Comparison of ENCODE assay signal across 32 cellular contexts in the genomic region with DNA sequence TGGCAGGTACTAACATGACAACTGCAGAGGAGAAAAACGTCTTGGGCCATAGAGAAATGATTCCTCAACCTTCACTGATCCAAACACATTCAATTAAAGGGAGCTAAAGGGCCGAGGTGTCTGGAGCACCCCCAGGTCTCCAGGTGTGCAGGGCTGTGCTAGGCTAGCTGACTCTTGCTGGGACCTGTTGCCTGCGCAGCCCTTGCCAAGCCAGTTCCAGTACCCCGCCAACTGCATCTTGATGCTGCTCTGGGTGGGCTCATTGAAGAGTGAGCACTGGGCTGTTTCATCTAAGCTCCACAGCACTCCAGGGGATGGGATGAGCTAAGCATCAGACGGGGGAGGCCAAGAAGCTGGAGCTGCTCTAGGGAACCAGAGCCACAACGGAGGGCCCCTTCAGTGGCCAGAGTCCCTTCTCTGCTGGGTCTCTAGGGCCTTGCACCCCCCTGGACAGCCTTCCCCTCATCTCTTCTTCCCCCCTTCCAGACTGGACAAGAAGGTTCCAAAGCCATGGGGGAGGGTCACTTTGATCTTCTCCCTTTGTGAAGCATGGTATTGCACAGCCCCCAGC. TPM values are rescaled to one million over a fixed set of nuclear protein-coding genes. Genes with fewer than 3 reads are reported as not detected.
DNase-seq lines count a peak whose midpoint lies in the region; ATAC-seq, FAIRE-seq and TF ChIP-seq lines count a peak whose summit lies in the region.
"Had no signal": no experiment of that assay in that cellular context is flagged by ENCODE, and none has a peak within 500 bp of the region (broad histone marks: within the 10 kb centered on the region; RNA-seq: fewer than 3 reads in every experiment).

No MANE protein-coding gene starts in this region.

- H4K20me1 ChIP-seq in endothelial cell of umbilical vein (replicated peaks; ENCODE audit: control insufficient read depth, extremely low read depth, insufficient read depth, low read length), result no peaks in the 10 kb centered on the region

- no peaks in the 10 kb centered on the region for H3K79me2 ChIP-seq in endothelial cell of umbilical vein (ENCODE audit: control insufficient read depth, insufficient read depth, low read length)

- no peak overlapping the region for H2AFZ ChIP-seq in endothelial cell of umbilical vein (ENCODE audit: low read depth, low read length)

- FAIRE-seq in endothelial cell of umbilical vein (lab: Jason Lieb, UNC), result no peak
- FAIRE-seq: frontal cortex, G401.6 had no signal

- dilution Hi-C loops in endothelial cell of umbilical vein (cut with MboI; ENCODE audit: extremely low pct_ligation_motif_present, low sequenced_read_pairs), result no loop called here

- H3K9ac ChIP-seq in endothelial cell of umbilical vein (replicated peaks; ENCODE audit: extremely low read depth, insufficient read depth, low read length), result no peak overlapping the region

- no peaks in the 10 kb centered on the region for H3K9me1 ChIP-seq in endothelial cell of umbilical vein (replicated peaks; ENCODE audit: control insufficient read depth, extremely low read depth, insufficient read depth, low read length)

- CTCF ChIA-PET in HEK293 (lab: Yijun Ruan, JAX) (interaction anchor here (0.7 to 8.8 kb wide), 10 partner anchors 13 to 381 kb away, joined by 4 to 149 read pairs (median 22); a partner anchor contains a TSS), RWPE1 (lab: Yijun Ruan, JAX) (interaction anchor here (0.6 to 5.4 kb wide), 5 partner anchors 11 to 383 kb away, joined by 3 to 41 read pairs (median 18); no protein-coding TSS in a partner anchor), endothelial cell of umbilical vein (lab: Charles Lee) (interaction anchor here (1.0 to 9.0 kb wide), 7 partner anchors 12 to 282 kb away, joined by 3 to 286 read pairs (median 23); a partner anchor contains a TSS)
- CTCF ChIA-PET in activated CD8-positive, alpha-beta T cell treated with anti-CD3 and anti-CD28 coated beads, Interleukin-2, amount 10 ng/mL, durations not matched to agents 7 days and 5 days (lab: Charles Lee), result interaction anchor here (0.9 to 10.3 kb wide), 7 partner anchors 9 to 382 kb away, joined by 3 to 158 read pairs (median 15); no protein-coding TSS in a partner anchor

- H3K9me3 Mint-ChIP-seq in neural crest cell, result no peaks in the 10 kb centered on the region
- H3K9me3 Mint-ChIP-seq in activated CD8-positive, alpha-beta T cell treated with anti-CD3 and anti-CD28 coated beads, Interleukin-2, amount 10 ng/mL, durations not matched to agents 7 days and 5 days (ENCODE audit: insufficient read depth), result no peaks in the 10 kb centered on the region
- H3K9me3 Mint-ChIP-seq: activated naive CD8-positive, alpha-beta T cell treated with anti-CD3 and anti-CD28 coated beads, Interleukin-2, amount 10 ng/mL, durations not matched to agents 7 days and 5 days; CD4-positive, CD25-positive, alpha-beta regulatory T cell; immature natural killer cell; natural killer cell treated with Interleukin-12 subunit alpha and Interleukin-12 subunit beta and Interleukin-15 and Interleukin-18, amount 100 ng/mL, for 72 hours had no signal

- DNase-seq in RWPE1 (ENCODE audit: low spot score) (no peak), endothelial cell of umbilical vein (ENCODE audit: low read depth, low spot score) (no peak), neural crest cell (ENCODE audit: low read depth, low spot score) (no peak)
- DNase-seq in activated CD8-positive, alpha-beta T cell treated with anti-CD3 and anti-CD28 coated beads, Interleukin-2, amount 10 ng/mL, durations not matched to agents 7 days and 5 days, result no peak
- DNase-seq in activated CD8-positive, alpha-beta memory T cell treated with anti-CD3 and anti-CD28 coated beads, Interleukin-2, amount 50 U/mL, for 48 hours, result no peak
- DNase-seq: activated naive CD8-positive, alpha-beta T cell treated with anti-CD3 and anti-CD28 coated beads, Interleukin-2, amount 10 ng/mL, durations not matched to agents 7 days and 5 days; CD4-positive, CD25-positive, alpha-beta regulatory T cell; DMS153; hippocampal formation; immature natural killer cell; Karpas-422; MV-4-11; NCI-H1694; NCI-H526 treated with DMSO at 0.1 percent for 48 hours; sigmoid colon; stimulated activated CD4-positive, alpha-beta T cell treated with anti-CD3 and anti-CD28 coated beads, Interleukin-15, amount 100 ng/mL, for 24 hours; stomach; transverse colon had no signal

- POLR2A ChIA-PET in HEK293 (lab: Yijun Ruan, JAX) (interaction anchor here (0.6 to 4.3 kb wide), 4 partner anchors 15 to 204 kb away, joined by 4 to 17 read pairs (median 6); a partner anchor contains a TSS), RWPE1 (lab: Yijun Ruan, JAX; ENCODE audit: low non-redundant PET) (no interaction called here), endothelial cell of umbilical vein (lab: Charles Lee) (interaction anchor here (2.4 to 4.7 kb wide), 2 partner anchors 8 to 13 kb away, joined by 22 to 25 read pairs; a partner anchor contains a TSS)
- POLR2A ChIA-PET in activated CD8-positive, alpha-beta T cell treated with anti-CD3 and anti-CD28 coated beads, Interleukin-2, amount 10 ng/mL, durations not matched to agents 7 days and 5 days (lab: Charles Lee), result no interaction called here

- TF ChIP-seq CTCF in HEK293 (tag by site-specific recombination; IDR thresholded peaks at IDR 0.05) (no peak), RWPE1 (conservative IDR thresholded peaks at IDR 0.05; ENCODE audit: low read depth) (no peak), endothelial cell of umbilical vein (IDR thresholded peaks at IDR 0.05; ENCODE audit: extremely low read depth in 1 of 2, insufficient read depth in 1 of 2, low read depth in 1 of 2, low read length in 2 of 2) (no peak), neural crest cell (conservative IDR thresholded peaks at IDR 0.05) (no peak)

- H3K36me3 ChIP-seq in HEK293 (ENCODE audit: control insufficient read depth in 2 of 2, insufficient read depth in 1 of 2, low read length in 2 of 2) (peaks cover 8 to 57% of the 10 kb centered on the region in 2 experiments), endothelial cell of umbilical vein (ENCODE audit: control insufficient read depth in 2 of 2, extremely low read depth in 1 of 2, insufficient read depth in 2 of 2, low read length in 2 of 2) (peaks cover 19 to 36% of the 10 kb centered on the region in 2 experiments)

- no peak overlapping the region for H3K4me3 ChIP-seq in HEK293 (ENCODE audit: low read depth, low read length)
- H3K4me3 ChIP-seq in endothelial cell of umbilical vein (replicated peaks in 1 of 3; ENCODE audit: insufficient read depth in 1 of 3, low read depth in 1 of 3, low read length in 3 of 3), result no peak overlapping the region
- H3K4me3 ChIP-seq: left lung, sigmoid colon, SK-N-MC, stomach, transverse colon had no signal

- H3K4me1 ChIP-seq in HEK293 (ENCODE audit: control insufficient read depth, insufficient read depth, low read length), result peaks cover 5% of the 10 kb centered on the region
- H3K4me1 ChIP-seq in endothelial cell of umbilical vein (ENCODE audit: control insufficient read depth, extremely low read depth, insufficient read depth, low read length), result peaks cover 45% of the 10 kb centered on the region

- H3K27ac ChIP-seq in HEK293 (ENCODE audit: extremely low read depth, low read depth, low read length), result no peak overlapping the region
- peak overlapping the region; percentile 94 for H3K27ac ChIP-seq in RWPE1
- H3K27ac ChIP-seq in endothelial cell of umbilical vein (ENCODE audit: insufficient read depth, low read depth, low read length), result peak overlapping the region; percentile 6
- H3K27ac ChIP-seq: VCaP had no signal

- peaks cover 24% of the 10 kb centered on the region for H3K4me1 Mint-ChIP-seq in neural crest cell
- H3K4me1 Mint-ChIP-seq in activated CD8-positive, alpha-beta T cell treated with anti-CD3 and anti-CD28 coated beads, Interleukin-2, amount 10 ng/mL, durations not matched to agents 7 days and 5 days (ENCODE audit: low read depth), result peaks cover 3% of the 10 kb centered on the region

- H3K4me3 Mint-ChIP-seq in neural crest cell, result no peak overlapping the region
- no peak overlapping the region for H3K4me3 Mint-ChIP-seq in activated CD8-positive, alpha-beta T cell treated with anti-CD3 and anti-CD28 coated beads, Interleukin-2, amount 10 ng/mL, durations not matched to agents 7 days and 5 days
- H3K4me3 Mint-ChIP-seq: activated naive CD8-positive, alpha-beta T cell treated with anti-CD3 and anti-CD28 coated beads, Interleukin-2, amount 10 ng/mL, durations not matched to agents 7 days and 5 days; CD4-positive, CD25-positive, alpha-beta regulatory T cell; immature natural killer cell; natural killer cell treated with Interleukin-12 subunit alpha and Interleukin-12 subunit beta and Interleukin-15 and Interleukin-18, amount 100 ng/mL, for 72 hours had no signal

- peak overlapping the region; percentile 67 for H3K27ac Mint-ChIP-seq in neural crest cell (ENCODE audit: unreplicated experiment)
- no peak overlapping the region for H3K27ac Mint-ChIP-seq in activated CD8-positive, alpha-beta T cell treated with anti-CD3 and anti-CD28 coated beads, Interleukin-2, amount 10 ng/mL, durations not matched to agents 7 days and 5 days
- H3K27ac Mint-ChIP-seq: activated naive CD8-positive, alpha-beta T cell treated with anti-CD3 and anti-CD28 coated beads, Interleukin-2, amount 10 ng/mL, durations not matched to agents 7 days and 5 days; natural killer cell treated with Interleukin-12 subunit alpha and Interleukin-12 subunit beta and Interleukin-15 and Interleukin-18, amount 100 ng/mL, for 72 hours; progenitor cell of endocrine pancreas had no signal

- peaks cover 14% of the 10 kb centered on the region for H3K36me3 Mint-ChIP-seq in neural crest cell (ENCODE audit: low read depth)
- H3K36me3 Mint-ChIP-seq in activated CD8-positive, alpha-beta T cell treated with anti-CD3 and anti-CD28 coated beads, Interleukin-2, amount 10 ng/mL, durations not matched to agents 7 days and 5 days (ENCODE audit: low read depth), result peaks cover 44% of the 10 kb centered on the region

- intact Hi-C loops in endothelial cell of umbilical vein (cut with micrococcal nuclease), result no loop called here

- H3K27me3 Mint-ChIP-seq in neural crest cell (ENCODE audit: low read depth), result peaks cover 5% of the 10 kb centered on the region
- H3K27me3 Mint-ChIP-seq in activated CD8-positive, alpha-beta T cell treated with anti-CD3 and anti-CD28 coated beads, Interleukin-2, amount 10 ng/mL, durations not matched to agents 7 days and 5 days (ENCODE audit: low read depth), result peaks cover 3% of the 10 kb centered on the region
- H3K27me3 Mint-ChIP-seq: activated naive CD8-positive, alpha-beta T cell treated with anti-CD3 and anti-CD28 coated beads, Interleukin-2, amount 10 ng/mL, durations not matched to agents 7 days and 5 days; CD4-positive, CD25-positive, alpha-beta regulatory T cell had no signal

- no peaks in the 10 kb centered on the region for H3K27me3 ChIP-seq in endothelial cell of umbilical vein (ENCODE audit: control insufficient read depth in 2 of 2, insufficient read depth in 2 of 2, low read length in 2 of 2)
- H3K27me3 ChIP-seq: stomach, transverse colon had no signal

- no peak overlapping the region for H3K4me2 ChIP-seq in endothelial cell of umbilical vein (ENCODE audit: insufficient read depth, low read length)

- no peak for ATAC-seq in activated CD8-positive, alpha-beta T cell treated with anti-CD3 and anti-CD28 coated beads, Interleukin-2, amount 10 ng/mL, durations not matched to agents 7 days and 5 days
- ATAC-seq in activated CD4-positive, CD25-positive, alpha-beta regulatory T cell treated with anti-CD3 and anti-CD28 coated beads, Interleukin-2, amount 50 U/mL, for 24 hours, result no peak
- ATAC-seq: left lung; natural killer cell treated with Interleukin-12 subunit alpha and Interleukin-12 subunit beta and Interleukin-15 and Interleukin-18, amount 100 ng/mL, for 72 hours had no signal

- BruUV-seq in endothelial cell of umbilical vein (replicated peaks; lab: Mats Ljungman, UMichigan), result no TSS peak

- TF ChIP-seq POLR2A in endothelial cell of umbilical vein (IDR thresholded peaks at IDR 0.05; ENCODE audit: low read depth, low read length), result no peak

- H3K9me3 ChIP-seq in HEK293 (ENCODE audit: control insufficient read depth, insufficient read depth, low read depth, low read length), result no peaks in the 10 kb centered on the region
- no peaks in the 10 kb centered on the region for H3K9me3 ChIP-seq in endothelial cell of umbilical vein (replicated peaks; ENCODE audit: control insufficient read depth, insufficient read depth, low read length)
- H3K9me3 ChIP-seq: left lung, sigmoid colon, stomach, transverse colon had no signal

RNA-seq across cellular contexts. Expression of a gene that starts 15.9 kb away (rescaled TPM):
- 81.8 and 84.3 TPM in 2 replicates for total RNA-seq in endothelial cell of umbilical vein
- 54.9 and 61.1 TPM in 2 replicates for polyA plus RNA-seq in endothelial cell of umbilical vein
- 51.9 and 65.9 TPM in 2 replicates for polyA plus RNA-seq in endothelial cell of umbilical vein (2011; cell fraction: cytosol; rRNA removed)
- polyA plus RNA-seq in endothelial cell of umbilical vein (2011; cell fraction: nucleus; rRNA removed), result 178 and 190 TPM in 2 replicates
- 38.6 and 40.5 TPM in 2 replicates for polyA plus RNA-seq in endothelial cell of umbilical vein (2012)
- polyA minus RNA-seq in endothelial cell of umbilical vein, result 75.4 and 78.6 TPM in 2 replicates
- 18.9 TPM for polyA minus RNA-seq in endothelial cell of umbilical vein (2011; cell fraction: cytosol; rRNA and poly(A)+ RNA removed)
- polyA minus RNA-seq in endothelial cell of umbilical vein (2011; cell fraction: nucleus; rRNA and poly(A)+ RNA removed), result 88.2 and 102 TPM in 2 replicates
- 63.6 and 71.1 TPM in 2 replicates for total RNA-seq in neural crest cell
- 10 to 100 TPM; 49.9 to 59.8 TPM for total RNA-seq in activated CD8-positive, alpha-beta T cell treated with anti-CD3 and anti-CD28 coated beads, Interleukin-2, amount 10 ng/mL, durations not matched to agents 7 days and 5 days

RNA-seq across cellular contexts. Expression of a gene that starts 26.3 kb away (rescaled TPM):
- not detected in 2 replicates for total RNA-seq in endothelial cell of umbilical vein
- not detected in 2 replicates for polyA plus RNA-seq in endothelial cell of umbilical vein
- not detected in 2 replicates for polyA plus RNA-seq in endothelial cell of umbilical vein (2011; cell fraction: cytosol; rRNA removed)
- not detected in 2 replicates for polyA plus RNA-seq in endothelial cell of umbilical vein (2011; cell fraction: nucleus; rRNA removed)
- not detected in 2 replicates for polyA plus RNA-seq in endothelial cell of umbilical vein (2012)
- not detected in 2 replicates for polyA minus RNA-seq in endothelial cell of umbilical vein
- not detected for polyA minus RNA-seq in endothelial cell of umbilical vein (2011; cell fraction: cytosol; rRNA and poly(A)+ RNA removed)
- polyA minus RNA-seq in endothelial cell of umbilical vein (2011; cell fraction: nucleus; rRNA and poly(A)+ RNA removed), result not detected in 2 replicates
- total RNA-seq in neural crest cell, result 0.72 and 0.89 TPM in 2 replicates
- not detected for total RNA-seq in activated CD8-positive, alpha-beta T cell treated with anti-CD3 and anti-CD28 coated beads, Interleukin-2, amount 10 ng/mL, durations not matched to agents 7 days and 5 days
- total RNA-seq: activated naive CD8-positive, alpha-beta T cell treated with anti-CD3 and anti-CD28 coated beads, Interleukin-2, amount 10 ng/mL, durations not matched to agents 7 days and 5 days; CD4-positive, CD25-positive, alpha-beta regulatory T cell; frontal cortex; natural killer cell treated with Interleukin-12 subunit alpha and Interleukin-12 subunit beta and Interleukin-15 and Interleukin-18, amount 100 ng/mL, for 72 hours; T-helper 2 cell treated with Interferon-gamma antibody and Interleukin-4, amounts not matched to agents 100 ng/mL and 5 ng/mL, for 36 hours had no signal
- polyA plus RNA-seq: CD4-positive, CD25-positive, alpha-beta regulatory T cell; immature natural killer cell had no signal

RNA-seq across cellular contexts. Expression of a gene that starts 30.8 kb away (rescaled TPM):
- total RNA-seq in endothelial cell of umbilical vein (not detected in 2 replicates), neural crest cell (not detected in 2 replicates)
- not detected in 2 replicates for polyA plus RNA-seq in endothelial cell of umbilical vein
- polyA plus RNA-seq in endothelial cell of umbilical vein (2011; cell fraction: cytosol; rRNA removed), result not detected in 2 replicates
- polyA plus RNA-seq in endothelial cell of umbilical vein (2011; cell fraction: nucleus; rRNA removed), result not detected in 2 replicates
- polyA plus RNA-seq in endothelial cell of umbilical vein (2012), result not detected in 2 replicates
- not detected in 2 replicates for polyA minus RNA-seq in endothelial cell of umbilical vein
- not detected for polyA minus RNA-seq in endothelial cell of umbilical vein (2011; cell fraction: cytosol; rRNA and poly(A)+ RNA removed)
- not detected in 2 replicates for polyA minus RNA-seq in endothelial cell of umbilical vein (2011; cell fraction: nucleus; rRNA and poly(A)+ RNA removed)
- not detected for total RNA-seq in activated CD8-positive, alpha-beta T cell treated with anti-CD3 and anti-CD28 coated beads, Interleukin-2, amount 10 ng/mL, durations not matched to agents 7 days and 5 days
- total RNA-seq: activated naive CD8-positive, alpha-beta T cell treated with anti-CD3 and anti-CD28 coated beads, Interleukin-2, amount 10 ng/mL, durations not matched to agents 7 days and 5 days; CD4-positive, CD25-positive, alpha-beta regulatory T cell; cerebellum; frontal cortex; H7; left lung; natural killer cell treated with Interleukin-12 subunit alpha and Interleukin-12 subunit beta and Interleukin-15 and Interleukin-18, amount 100 ng/mL, for 72 hours; progenitor cell of endocrine pancreas; RPMI7951; sigmoid colon; stomach; T-helper 2 cell treated with Interferon-gamma antibody and Interleukin-4, amounts not matched to agents 100 ng/mL and 5 ng/mL, for 36 hours; transverse colon had no signal
- polyA plus RNA-seq: CD4-positive, CD25-positive, alpha-beta regulatory T cell; esophagus; immature natural killer cell; stomach had no signal

Comparison
In these comparisons a context has a peak if more than half of its experiments do, and no peak if none do; other contexts are left out.
1. POLR2A ChIA-PET loops: an anchor here in HEK293 (0.6 to 4.3 kb wide) and endothelial cell of umbilical vein (2.4 to 4.7 kb wide); none called in RWPE1 and activated CD8-positive, alpha-beta T cell treated with anti-CD3 and anti-CD28 coated beads, Interleukin-2, amount 10 ng/mL, durations not matched to agents 7 days and 5 days.